ENCODE assay signal across 1 cellular context in the genomic region with DNA sequence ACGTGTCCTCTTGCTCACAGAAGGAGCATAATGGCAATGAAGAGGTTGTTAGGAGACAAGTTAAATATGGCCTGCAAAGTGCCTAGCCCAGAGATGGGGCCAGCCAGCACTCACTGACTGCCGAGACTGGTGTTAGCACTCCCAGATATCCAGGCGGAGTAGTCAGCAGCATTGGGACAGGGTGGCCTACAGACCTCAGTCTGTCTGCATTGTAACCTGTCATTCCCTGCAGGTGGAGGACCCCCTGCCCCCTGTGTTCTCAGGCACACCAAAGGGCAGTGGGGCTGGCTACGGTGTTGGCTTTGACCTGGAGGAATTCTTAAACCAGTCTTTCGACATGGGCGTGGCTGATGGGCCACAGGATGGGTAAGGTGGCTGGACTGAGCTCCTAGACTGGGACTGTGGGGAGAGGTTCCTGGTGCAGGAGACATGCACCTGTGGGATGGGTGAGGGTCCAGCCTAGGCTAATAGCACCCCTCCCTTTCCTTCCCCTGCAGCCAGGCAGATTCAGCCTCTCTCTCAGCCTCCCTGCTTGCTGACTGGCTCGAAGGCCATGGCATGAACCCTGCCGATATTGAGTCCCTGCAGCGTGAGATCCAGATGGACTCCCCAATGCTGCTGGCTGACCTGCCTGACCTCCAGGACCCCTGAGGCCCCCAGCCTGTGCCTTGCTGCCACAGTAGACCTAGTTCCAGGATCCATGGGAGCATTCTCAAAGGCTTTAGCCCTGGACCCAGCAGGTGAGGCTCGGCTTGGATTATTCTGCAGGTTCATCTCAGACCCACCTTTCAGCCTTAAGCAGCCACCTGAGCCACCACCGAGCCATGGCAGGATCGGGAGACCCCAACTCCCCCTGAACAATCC.
TF ChIP-seq lines count a peak whose summit lies in the region.

No MANE protein-coding gene starts in this region.

TF ChIP-seq in K562, 482 proteins besides CTCF, POLR2A, EP300 and RAD21:
- TF ChIP-seq, protein P1, sequence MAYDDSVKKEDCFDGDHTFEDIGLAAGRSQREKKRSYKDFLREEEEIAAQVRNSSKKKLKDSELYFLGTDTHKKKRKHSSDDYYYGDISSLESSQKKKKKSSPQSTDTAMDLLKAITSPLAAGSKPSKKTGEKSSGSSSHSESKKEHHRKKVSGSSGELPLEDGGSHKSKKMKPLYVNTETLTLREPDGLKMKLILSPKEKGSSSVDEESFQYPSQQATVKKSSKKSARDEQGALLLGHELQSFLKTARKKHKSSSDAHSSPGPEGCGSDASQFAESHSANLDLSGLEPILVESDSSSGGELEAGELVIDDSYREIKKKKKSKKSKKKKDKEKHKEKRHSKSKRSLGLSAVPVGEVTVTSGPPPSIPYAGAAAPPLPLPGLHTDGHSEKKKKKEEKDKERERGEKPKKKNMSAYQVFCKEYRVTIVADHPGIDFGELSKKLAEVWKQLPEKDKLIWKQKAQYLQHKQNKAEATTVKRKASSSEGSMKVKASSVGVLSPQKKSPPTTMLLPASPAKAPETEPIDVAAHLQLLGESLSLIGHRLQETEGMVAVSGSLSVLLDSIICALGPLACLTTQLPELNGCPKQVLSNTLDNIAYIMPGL (CRISPR knock-in tag; IDR thresholded peaks at IDR 0.05) = no peak
- TF ChIP-seq TRIM24 (IDR thresholded peaks at IDR 0.05) = no peak
- TF ChIP-seq ZNF197 (CRISPR knock-in tag; IDR thresholded peaks at IDR 0.05; ENCODE audit: low read depth) = no peak
- TF ChIP-seq, protein P2, sequence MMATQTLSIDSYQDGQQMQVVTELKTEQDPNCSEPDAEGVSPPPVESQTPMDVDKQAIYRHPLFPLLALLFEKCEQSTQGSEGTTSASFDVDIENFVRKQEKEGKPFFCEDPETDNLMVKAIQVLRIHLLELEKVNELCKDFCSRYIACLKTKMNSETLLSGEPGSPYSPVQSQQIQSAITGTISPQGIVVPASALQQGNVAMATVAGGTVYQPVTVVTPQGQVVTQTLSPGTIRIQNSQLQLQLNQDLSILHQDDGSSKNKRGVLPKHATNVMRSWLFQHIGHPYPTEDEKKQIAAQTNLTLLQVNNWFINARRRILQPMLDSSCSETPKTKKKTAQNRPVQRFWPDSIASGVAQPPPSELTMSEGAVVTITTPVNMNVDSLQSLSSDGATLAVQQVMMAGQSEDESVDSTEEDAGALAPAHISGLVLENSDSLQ (IDR thresholded peaks at IDR 0.05) = no peak
- 0 out of 2 replicates have a peak, but pooled peaks have one; percentile 35 for TF ChIP-seq RBFOX2 (IDR thresholded peaks at IDR 0.05; ENCODE audit: low read depth, low read length)
TF ChIP-seq in K562: peak in this region for 1.
